Comparison of ENCODE assay signal across 24 cellular contexts in genomic region chr15:28934645-28935044, GRCh38. TPM values are rescaled to one million over a fixed set of nuclear protein-coding genes. Genes with fewer than 3 reads are reported as not detected.
DNase-seq lines count a peak whose midpoint lies in the region; ATAC-seq and TF ChIP-seq lines count a peak whose summit lies in the region.
"Had no signal": no experiment of that assay in that cellular context is flagged by ENCODE, and none has a peak within 500 bp of the region (broad histone marks: within the 10 kb centered on the region; RNA-seq: fewer than 3 reads in every experiment).

No MANE protein-coding gene starts in this region.

- H3K27me3 ChIP-seq in Loucy (ENCODE audit: insufficient read depth, low read length, poor library complexity, severe bottlenecking) (no peaks in the 10 kb centered on the region), ascending aorta (no peaks in the 10 kb centered on the region)
- H3K27me3 ChIP-seq: esophagus muscularis mucosa, foreskin keratinocyte, vagina had no signal

- H3K4me3 ChIP-seq in Loucy (ENCODE audit: low read length, poor library complexity, severe bottlenecking) (peak overlapping the region; percentile 77), ascending aorta (no peak overlapping the region)
- H3K4me3 ChIP-seq: esophagus muscularis mucosa, GM12878, vagina had no signal

- peaks cover 34% of the 10 kb centered on the region for H3F3A ChIP-seq in Loucy (ENCODE audit: low read depth)

- ATAC-seq in natural killer cell treated with Interleukin-12 subunit alpha and Interleukin-12 subunit beta and Interleukin-15 and Interleukin-18, amount 100 ng/mL, for 72 hours, result no peak
- ATAC-seq: foreskin keratinocyte, sciatic nerve had no signal

- peak overlapping the region; percentile 87 for H3K9ac ChIP-seq in Loucy (ENCODE audit: low read depth, low read length, poor library complexity, severe bottlenecking)

- no peaks in the 10 kb centered on the region for H3K9me3 Mint-ChIP-seq in natural killer cell treated with Interleukin-12 subunit alpha and Interleukin-12 subunit beta and Interleukin-15 and Interleukin-18, amount 100 ng/mL, for 72 hours

- no peaks in the 10 kb centered on the region for H3K27me3 Mint-ChIP-seq in natural killer cell treated with Interleukin-12 subunit alpha and Interleukin-12 subunit beta and Interleukin-15 and Interleukin-18, amount 100 ng/mL, for 72 hours
- H3K27me3 Mint-ChIP-seq: progenitor cell of endocrine pancreas had no signal

- no peaks in the 10 kb centered on the region for H4K20me1 ChIP-seq in Loucy (ENCODE audit: insufficient read depth, low read length, poor library complexity, severe bottlenecking)

- peaks cover 52 to 57% of the 10 kb centered on the region in 2 donors for H3K4me1 Mint-ChIP-seq in natural killer cell treated with Interleukin-12 subunit alpha and Interleukin-12 subunit beta and Interleukin-15 and Interleukin-18, amount 100 ng/mL, for 72 hours (ENCODE audit: low read depth in 2 of 2)

- no peaks in the 10 kb centered on the region for H3K9me2 ChIP-seq in Loucy (replicated peaks; ENCODE audit: low read depth, low read length)

- H3K27ac ChIP-seq in ascending aorta, result no peak overlapping the region
- H3K27ac ChIP-seq: 22Rv1, esophagus muscularis mucosa, foreskin keratinocyte, HL-60, neutrophil, vagina had no signal

- H3K9me3 ChIP-seq in Loucy (ENCODE audit: insufficient read depth, low read depth, low read length) (no peaks in the 10 kb centered on the region), ascending aorta (no peaks in the 10 kb centered on the region)
- H3K9me3 ChIP-seq: esophagus muscularis mucosa, neutrophil, vagina had no signal

- H3K36me3 Mint-ChIP-seq in natural killer cell treated with Interleukin-12 subunit alpha and Interleukin-12 subunit beta and Interleukin-15 and Interleukin-18, amount 100 ng/mL, for 72 hours, result no peaks in the 10 kb centered on the region

- peaks cover 81% of the 10 kb centered on the region for H3K79me2 ChIP-seq in Loucy (ENCODE audit: insufficient read depth, low read length)

- peaks cover 59% of the 10 kb centered on the region for H3K4me1 ChIP-seq in Loucy (ENCODE audit: insufficient read depth, low read length, poor library complexity, severe bottlenecking)
- H3K4me1 ChIP-seq in ascending aorta, result no peaks in the 10 kb centered on the region
- H3K4me1 ChIP-seq: esophagus muscularis mucosa, foreskin keratinocyte, vagina had no signal

- peak overlapping the region; percentile 80 for H3K4me2 ChIP-seq in Loucy (ENCODE audit: low read depth, low read length, poor library complexity, severe bottlenecking)

- intact Hi-C loops in ascending aorta (cut with DNase I), result no loop called here

- no peak overlapping the region for H3K4me3 Mint-ChIP-seq in natural killer cell treated with Interleukin-12 subunit alpha and Interleukin-12 subunit beta and Interleukin-15 and Interleukin-18, amount 100 ng/mL, for 72 hours

- H3K36me3 ChIP-seq in Loucy (ENCODE audit: insufficient read depth, low read length) (no peaks in the 10 kb centered on the region), ascending aorta (no peaks in the 10 kb centered on the region)
- H3K36me3 ChIP-seq: esophagus muscularis mucosa, neutrophil, vagina had no signal

- peak overlapping the region; percentile 36 to 53 for H3K27ac Mint-ChIP-seq in natural killer cell treated with Interleukin-12 subunit alpha and Interleukin-12 subunit beta and Interleukin-15 and Interleukin-18, amount 100 ng/mL, for 72 hours
- H3K27ac Mint-ChIP-seq: progenitor cell of endocrine pancreas had no signal

- H2AFZ ChIP-seq in Loucy (ENCODE audit: low read length), result no peak overlapping the region

- TF ChIP-seq CTCF in Loucy (conservative IDR thresholded peaks at IDR 0.05; ENCODE audit: low read length) (no peak), ascending aorta (IDR thresholded peaks at IDR 0.05) (no peak)

- DNase-seq in NCI-H345 (lab: John Stamatoyannopoulos, UW) (peak; percentile 41), NCI-H345 treated with DMSO at 0.1 percent for 48 hours (lab: John Stamatoyannopoulos, UW; ENCODE audit: unreplicated experiment) (no peak), cerebellum (ENCODE audit: low spot score) (peak; percentile 53), ascending aorta (ENCODE audit: low spot score in 2 of 2) (no peak), NCI-H1694 (lab: John Stamatoyannopoulos, UW) (no peak)
- no peak for DNase-seq in natural killer cell treated with Interleukin-12 subunit alpha and Interleukin-12 subunit beta and Interleukin-15 and Interleukin-18, amount 100 ng/mL, for 72 hours (ENCODE audit: low spot score)
- no peak for DNase-seq in stimulated activated CD4-positive, alpha-beta T cell treated with anti-CD3 and anti-CD28 coated beads, Interleukin-15, amount 100 ng/mL, for 24 hours
- DNase-seq: activated CD4-positive, CD25-positive, alpha-beta regulatory T cell; foreskin keratinocyte; GOT3; NCI-H187; NCI-H2171 treated with DMSO at 0.1 percent for 48 hours; NCI-H524 treated with DMSO at 0.1 percent for 48 hours; SIG-M5; stimulated activated naive CD4-positive, alpha-beta T cell treated with Interleukin-2 at 50 U/mL for 16 hours had no signal

RNA-seq across cellular contexts. Expression of gene APBA2, which starts 48.9 kb away (rescaled TPM):
- total RNA-seq in cerebellum (155 TPM), ascending aorta (2.4 TPM)
- 10 to 100 TPM in 1 of 2 donors, 1 to 10 TPM in 1; 6.0 to 19.4 TPM for total RNA-seq in natural killer cell treated with Interleukin-12 subunit alpha and Interleukin-12 subunit beta and Interleukin-15 and Interleukin-18, amount 100 ng/mL, for 72 hours

Comparison
In these comparisons a context has a peak if more than half of its experiments do, and no peak if none do; other contexts are left out.
1. DNase-seq: peak in NCI-H345 (single experiment) and cerebellum (single experiment); none in NCI-H345 treated with DMSO at 0.1 percent for 48 hours (single experiment), natural killer cell treated with Interleukin-12 subunit alpha and Interleukin-12 subunit beta and Interleukin-15 and Interleukin-18, amount 100 ng/mL, for 72 hours (single experiment), ascending aorta (0 of 2), NCI-H1694 (single experiment) and stimulated activated CD4-positive, alpha-beta T cell treated with anti-CD3 and anti-CD28 coated beads, Interleukin-15, amount 100 ng/mL, for 24 hours (single experiment).